11 cellular contexts compared by ENCODE assay signal in the genomic region with DNA sequence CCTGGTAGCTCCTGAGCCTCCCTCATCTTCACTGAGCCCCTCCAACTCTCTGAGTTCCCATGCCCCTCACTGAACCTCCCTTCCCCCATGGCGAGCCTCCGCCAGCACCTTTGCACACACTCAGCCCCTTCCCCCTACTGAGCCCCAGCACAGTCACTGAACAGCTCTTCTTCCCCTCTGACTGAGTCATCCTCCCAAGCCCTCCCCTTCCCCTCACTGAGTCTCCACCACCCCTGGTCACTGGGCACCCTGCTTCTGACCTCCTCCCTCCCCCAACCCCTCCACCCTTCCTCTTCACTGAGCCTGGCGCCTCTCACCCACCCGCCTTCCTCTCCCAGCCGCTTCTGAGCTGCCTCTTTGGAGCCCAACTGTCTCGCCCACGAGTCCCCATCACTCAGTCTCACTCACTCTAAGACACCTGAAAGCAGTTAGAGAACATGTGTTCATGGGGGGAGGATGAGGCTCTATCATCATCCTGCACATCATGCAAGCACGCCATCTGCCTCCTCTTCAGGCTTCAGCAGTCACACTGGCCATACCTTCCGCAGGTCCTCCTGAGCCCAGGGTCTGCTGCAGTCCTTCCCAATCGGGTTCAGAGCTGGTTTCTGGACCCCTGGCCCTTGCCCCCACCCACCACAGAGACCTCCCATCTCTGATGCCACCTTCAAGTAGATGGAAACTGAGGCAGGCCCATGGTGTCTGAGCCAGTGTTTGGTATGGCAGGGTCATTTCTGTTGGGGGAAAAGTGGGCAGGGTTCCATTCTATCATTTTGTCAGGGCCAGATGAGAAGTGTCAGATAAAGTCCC. TPM values are rescaled to one million over a fixed set of nuclear protein-coding genes. Genes with fewer than 3 reads are reported as not detected.
DNase-seq lines count a peak whose midpoint lies in the region; ATAC-seq and TF ChIP-seq lines count a peak whose summit lies in the region.
"Had no signal": no experiment of that assay in that cellular context is flagged by ENCODE, and none has a peak within 500 bp of the region (broad histone marks: within the 10 kb centered on the region; RNA-seq: fewer than 3 reads in every experiment).

No MANE protein-coding gene starts in this region.

- peak; percentile 14; the same call in 1 of the 2 replicates for ATAC-seq in Panc1
- no peak for ATAC-seq in GM21786 (IDR thresholded peaks at IDR 0.05; ENCODE audit: unreplicated experiment)
- no peak for ATAC-seq in stimulated activated memory B cell treated with anti-CD40 and anti-IgM and Interleukin-4, amounts not matched to agents 10 μg/mL and 1 μg/mL and 100 μg/mL, for 72 hours

- no peak for TF ChIP-seq CTCF in Panc1 (IDR thresholded peaks at IDR 0.05)

- peaks cover 30% of the 10 kb centered on the region for H3K4me1 ChIP-seq in Panc1 (ENCODE audit: control insufficient read depth, insufficient read depth, low read length)

- peak overlapping the region; percentile 55 for H3K27ac ChIP-seq in Panc1 (ENCODE audit: low read length)

- in situ Hi-C loops in ACHN (cut with HindIII; ENCODE audit: low pct_ligation_motif_present, low pct_unique_long_range_greater_than_20kb, low sequenced_read_pairs) (no loop called here), Panc1 (cut with HindIII; ENCODE audit: low pct_unique_long_range_greater_than_20kb, low sequenced_read_pairs) (no loop called here)

- H3K27me3 Mint-ChIP-seq in stimulated activated memory B cell treated with anti-CD40 and anti-IgM and Interleukin-4, amounts not matched to agents 10 μg/mL and 1 μg/mL and 100 μg/mL, for 72 hours, result peaks cover 57% of the 10 kb centered on the region
- peaks cover 64% of the 10 kb centered on the region for H3K27me3 Mint-ChIP-seq in activated CD4-positive, alpha-beta T cell treated with anti-CD3 and anti-CD28 coated beads, Interleukin-2, amount 10 ng/mL, durations not matched to agents 7 days and 5 days

- peaks cover 12% of the 10 kb centered on the region for H3K4me1 Mint-ChIP-seq in stimulated activated memory B cell treated with anti-CD40 and anti-IgM and Interleukin-4, amounts not matched to agents 10 μg/mL and 1 μg/mL and 100 μg/mL, for 72 hours
- peaks cover 17% of the 10 kb centered on the region for H3K4me1 Mint-ChIP-seq in activated CD4-positive, alpha-beta T cell treated with anti-CD3 and anti-CD28 coated beads, Interleukin-2, amount 10 ng/mL, durations not matched to agents 7 days and 5 days

- CTCF ChIA-PET in Panc1 (lab: Charles Lee), result interaction anchor here (0.7 kb wide), 1 partner anchor 1024 kb away, joined by 3 read pairs; no protein-coding TSS in a partner anchor
- CTCF ChIA-PET in activated CD4-positive, alpha-beta T cell treated with anti-CD3 and anti-CD28 coated beads, Interleukin-2, amount 10 ng/mL, durations not matched to agents 7 days and 5 days (lab: Charles Lee), result no interaction called here

- intact Hi-C loops in Panc1 (cut with micrococcal nuclease; ENCODE audit: unreplicated experiment), result no loop called here

- peak; percentile 86 for DNase-seq in ACHN
- DNase-seq in ELR (ENCODE audit: low read depth), result peak; percentile 83
- DNase-seq in Panc1 (ENCODE audit: low read depth, low spot score), result no peak
- peak; percentile 66 for DNase-seq in glomerular visceral epithelial cell (ENCODE audit: extremely low spot score)
- no peak for DNase-seq in T-helper 9 cell
- no peak for DNase-seq in activated CD4-positive, alpha-beta T cell treated with anti-CD3 and anti-CD28 coated beads, Interleukin-2, amount 10 ng/mL, durations not matched to agents 7 days and 5 days
- DNase-seq: foreskin melanocyte; NCI-H774; stimulated activated naive CD4-positive, alpha-beta T cell treated with Interleukin-2 at 50 U/mL for 16 hours had no signal

- H3K9me3 Mint-ChIP-seq in stimulated activated memory B cell treated with anti-CD40 and anti-IgM and Interleukin-4, amounts not matched to agents 10 μg/mL and 1 μg/mL and 100 μg/mL, for 72 hours, result no peaks in the 10 kb centered on the region
- no peaks in the 10 kb centered on the region for H3K9me3 Mint-ChIP-seq in activated CD4-positive, alpha-beta T cell treated with anti-CD3 and anti-CD28 coated beads, Interleukin-2, amount 10 ng/mL, durations not matched to agents 7 days and 5 days

- H3K36me3 Mint-ChIP-seq in stimulated activated memory B cell treated with anti-CD40 and anti-IgM and Interleukin-4, amounts not matched to agents 10 μg/mL and 1 μg/mL and 100 μg/mL, for 72 hours, result no peaks in the 10 kb centered on the region
- H3K36me3 Mint-ChIP-seq in activated CD4-positive, alpha-beta T cell treated with anti-CD3 and anti-CD28 coated beads, Interleukin-2, amount 10 ng/mL, durations not matched to agents 7 days and 5 days (ENCODE audit: low read depth), result no peaks in the 10 kb centered on the region

- BruUV-seq in Panc1 (replicated peaks; lab: Mats Ljungman, UMichigan), result no TSS peak

- no peaks in the 10 kb centered on the region for H3K27me3 ChIP-seq in Panc1 (ENCODE audit: control insufficient read depth, insufficient read depth, low read length)

- no peaks in the 10 kb centered on the region for H3K9me3 ChIP-seq in Panc1 (ENCODE audit: control insufficient read depth, insufficient read depth, low read depth, low read length)

- POLR2A ChIA-PET in Panc1 (lab: Charles Lee), result interaction anchor here (0.6 kb wide), 1 partner anchor 9 kb away, joined by 3 read pairs; no protein-coding TSS in a partner anchor
- POLR2A ChIA-PET in activated CD4-positive, alpha-beta T cell treated with anti-CD3 and anti-CD28 coated beads, Interleukin-2, amount 10 ng/mL, durations not matched to agents 7 days and 5 days (lab: Charles Lee), result no interaction called here

- H3K36me3 ChIP-seq in Panc1 (ENCODE audit: control insufficient read depth, insufficient read depth, low read length), result no peaks in the 10 kb centered on the region; the same call in 1 of the 2 replicates

- no peak overlapping the region for H3K4me3 ChIP-seq in Panc1 (ENCODE audit: low read depth in 2 of 2, low read length in 2 of 2)

- H3K27ac Mint-ChIP-seq in stimulated activated memory B cell treated with anti-CD40 and anti-IgM and Interleukin-4, amounts not matched to agents 10 μg/mL and 1 μg/mL and 100 μg/mL, for 72 hours, result no peak overlapping the region
- no peak overlapping the region for H3K27ac Mint-ChIP-seq in activated CD4-positive, alpha-beta T cell treated with anti-CD3 and anti-CD28 coated beads, Interleukin-2, amount 10 ng/mL, durations not matched to agents 7 days and 5 days

- no peak overlapping the region for H3K4me3 Mint-ChIP-seq in stimulated activated memory B cell treated with anti-CD40 and anti-IgM and Interleukin-4, amounts not matched to agents 10 μg/mL and 1 μg/mL and 100 μg/mL, for 72 hours
- H3K4me3 Mint-ChIP-seq in activated CD4-positive, alpha-beta T cell treated with anti-CD3 and anti-CD28 coated beads, Interleukin-2, amount 10 ng/mL, durations not matched to agents 7 days and 5 days, result no peak overlapping the region

RNA-seq across cellular contexts. Expression of a gene that starts 2.0 kb away (rescaled TPM):
- 81.2 TPM for total RNA-seq in Panc1 (2021; ENCODE audit: unreplicated experiment)
- polyA plus RNA-seq in Panc1 (2012; ENCODE audit: insufficient read length), result 95.3 TPM
- not detected for total RNA-seq in activated CD4-positive, alpha-beta T cell treated with anti-CD3 and anti-CD28 coated beads, Interleukin-2, amount 10 ng/mL, durations not matched to agents 7 days and 5 days

RNA-seq across cellular contexts. Expression of a gene that starts 21.1 kb away (rescaled TPM):
- total RNA-seq in Panc1 (2021; ENCODE audit: unreplicated experiment), result 12.6 TPM
- polyA plus RNA-seq in Panc1 (2012; ENCODE audit: insufficient read length), result 9.5 TPM
- total RNA-seq in activated CD4-positive, alpha-beta T cell treated with anti-CD3 and anti-CD28 coated beads, Interleukin-2, amount 10 ng/mL, durations not matched to agents 7 days and 5 days, result not detected

RNA-seq across cellular contexts. Expression of a gene that starts 31.2 kb away (rescaled TPM):
- 3.2 TPM for total RNA-seq in Panc1 (2021; ENCODE audit: unreplicated experiment)
- polyA plus RNA-seq in Panc1 (2012; ENCODE audit: insufficient read length), result 3.8 TPM
- total RNA-seq in activated CD4-positive, alpha-beta T cell treated with anti-CD3 and anti-CD28 coated beads, Interleukin-2, amount 10 ng/mL, durations not matched to agents 7 days and 5 days, result not detected

Comparison
In these comparisons a context has a peak if more than half of its experiments do, and no peak if none do; other contexts are left out.
1. DNase-seq: peak in ACHN (single experiment), ELR (single experiment) and glomerular visceral epithelial cell (single experiment); none in Panc1 (single experiment), T-helper 9 cell (single experiment) and activated CD4-positive, alpha-beta T cell treated with anti-CD3 and anti-CD28 coated beads, Interleukin-2, amount 10 ng/mL, durations not matched to agents 7 days and 5 days (single experiment).
2. RNA of a gene that starts 2.0 kb away (total RNA-seq): 81.2 TPM in Panc1 (single experiment); not detected in activated CD4-positive, alpha-beta T cell treated with anti-CD3 and anti-CD28 coated beads, Interleukin-2, amount 10 ng/mL, durations not matched to agents 7 days and 5 days; every median in the first group is over 10 times any median in the second.
3. RNA of a gene that starts 21.1 kb away (total RNA-seq): 12.6 TPM in Panc1 (single experiment); not detected in activated CD4-positive, alpha-beta T cell treated with anti-CD3 and anti-CD28 coated beads, Interleukin-2, amount 10 ng/mL, durations not matched to agents 7 days and 5 days; every median in the first group is over 10 times any median in the second.